In genomic region chr6:16524380-16524707, GRCh38 we compare ENCODE assay signal across 19 cellular contexts.
DNase-seq lines count a peak whose midpoint lies in the region; ATAC-seq, FAIRE-seq and TF ChIP-seq lines count a peak whose summit lies in the region.
"Had no signal": no experiment of that assay in that cellular context is flagged by ENCODE, and none has a peak within 500 bp of the region (broad histone marks: within the 10 kb centered on the region; RNA-seq: fewer than 3 reads in every experiment).

No MANE protein-coding gene starts in this region.

- no peak overlapping the region for H2AFZ ChIP-seq in smooth muscle cell (ENCODE audit: low read depth)
- H2AFZ ChIP-seq: PC-9 had no signal

- peaks cover 8% of the 10 kb centered on the region for H3K4me1 Mint-ChIP-seq in activated naive CD4-positive, alpha-beta T cell treated with anti-CD3 and anti-CD28 coated beads for 36 hours (ENCODE audit: low read depth)
- peaks cover 37% of the 10 kb centered on the region for H3K4me1 Mint-ChIP-seq in central memory CD8-positive, alpha-beta T cell

- H3K36me3 ChIP-seq in smooth muscle cell (ENCODE audit: low read depth) (peaks cover 4% of the 10 kb centered on the region), aorta (ENCODE audit: control insufficient read depth in 1 of 2, insufficient read depth in 2 of 2, low read length in 1 of 2) (no peaks in the 10 kb centered on the region)

- H3K4me3 Mint-ChIP-seq in activated naive CD4-positive, alpha-beta T cell treated with anti-CD3 and anti-CD28 coated beads for 36 hours, result no peak overlapping the region
- no peak overlapping the region for H3K4me3 Mint-ChIP-seq in central memory CD8-positive, alpha-beta T cell
- H3K4me3 Mint-ChIP-seq: stimulated activated memory B cell treated with anti-CD40 and anti-IgM and Interleukin-4, amounts not matched to agents 10 μg/mL and 1 μg/mL and 100 μg/mL, for 72 hours; T-cell had no signal

- no peaks in the 10 kb centered on the region for H3K27me3 ChIP-seq in smooth muscle cell (ENCODE audit: low read depth)
- no peaks in the 10 kb centered on the region for H3K27me3 ChIP-seq in aorta (ENCODE audit: control insufficient read depth in 1 of 2, insufficient read depth in 2 of 2, low read length in 1 of 2)
- H3K27me3 ChIP-seq: adrenal gland had no signal

- no peak for FAIRE-seq in HTR-8/SVneo (lab: Jason Lieb, UNC)
- FAIRE-seq: frontal cortex, GM12878 had no signal

- H3K36me3 Mint-ChIP-seq in activated naive CD4-positive, alpha-beta T cell treated with anti-CD3 and anti-CD28 coated beads for 36 hours (ENCODE audit: low read depth), result peaks cover 6% of the 10 kb centered on the region
- H3K36me3 Mint-ChIP-seq in central memory CD8-positive, alpha-beta T cell (ENCODE audit: insufficient read depth), result peaks cover 25% of the 10 kb centered on the region

- H3K27ac ChIP-seq in smooth muscle cell (ENCODE audit: low read depth) (peak overlapping the region; percentile 96), aorta (ENCODE audit: low read depth in 1 of 2, low read length in 2 of 2) (no peak overlapping the region)
- H3K27ac ChIP-seq: adrenal gland, PC-9 had no signal

- WGBS in smooth muscle cell (ENCODE audit: low lambda C conversion rate), result 22% methylated on average over 8 of the region's 8 CpGs
- WGBS in aorta, 2 donors, result 85 to 86% methylated on average over 8 of the region's 8 CpGs

- no peak overlapping the region for H3K4me3 ChIP-seq in smooth muscle cell
- no peak overlapping the region for H3K4me3 ChIP-seq in aorta (ENCODE audit: low read length in 2 of 2)
- H3K4me3 ChIP-seq: adrenal gland, GM12878, mucosa of descending colon, PC-9 had no signal

- H3K4me1 ChIP-seq in smooth muscle cell (ENCODE audit: low read depth) (peaks cover 2% of the 10 kb centered on the region), aorta (ENCODE audit: control insufficient read depth in 1 of 2, insufficient read depth in 2 of 2, low read length in 2 of 2) (peaks cover 0 to 2% of the 10 kb centered on the region in 2 donors)
- H3K4me1 ChIP-seq: adrenal gland had no signal

- peaks cover 18% of the 10 kb centered on the region for H3F3A ChIP-seq in smooth muscle cell (ENCODE audit: low read depth)

- no peaks in the 10 kb centered on the region for H3K27me3 Mint-ChIP-seq in activated naive CD4-positive, alpha-beta T cell treated with anti-CD3 and anti-CD28 coated beads for 36 hours (ENCODE audit: low read depth)
- no peaks in the 10 kb centered on the region for H3K27me3 Mint-ChIP-seq in central memory CD8-positive, alpha-beta T cell
- H3K27me3 Mint-ChIP-seq: stimulated activated memory B cell treated with anti-CD40 and anti-IgM and Interleukin-4, amounts not matched to agents 10 μg/mL and 1 μg/mL and 100 μg/mL, for 72 hours; T-cell had no signal

- H3K9me3 Mint-ChIP-seq in activated naive CD4-positive, alpha-beta T cell treated with anti-CD3 and anti-CD28 coated beads for 36 hours, result no peaks in the 10 kb centered on the region
- no peaks in the 10 kb centered on the region for H3K9me3 Mint-ChIP-seq in central memory CD8-positive, alpha-beta T cell

- CTCF ChIA-PET in activated naive CD4-positive, alpha-beta T cell treated with anti-CD3 and anti-CD28 coated beads for 36 hours (lab: Charles Lee), result interaction anchor here (0.9 to 1.4 kb wide), 3 partner anchors 13 to 542 kb away, joined by 3 to 4 read pairs (median 3); no protein-coding TSS in a partner anchor

- H3K9ac ChIP-seq in smooth muscle cell (ENCODE audit: low read depth), result peak overlapping the region; percentile 86

- TF ChIP-seq CTCF in smooth muscle cell (IDR thresholded peaks at IDR 0.05; ENCODE audit: borderline replicate concordance, insufficient read depth, poor library complexity, severe bottlenecking), result no peak

- peak overlapping the region; percentile 55 for H3K4me2 ChIP-seq in smooth muscle cell
- H3K4me2 ChIP-seq: PC-9 had no signal

- peak; percentile 25 for DNase-seq in activated naive CD4-positive, alpha-beta T cell treated with anti-CD3 and anti-CD28 coated beads for 36 hours
- no peak for DNase-seq in activated naive CD4-positive, alpha-beta T cell (lab: John Stamatoyannopoulos, UW)
- DNase-seq in MV-4-11 (lab: John Stamatoyannopoulos, UW), result peak; percentile 42
- no peak for DNase-seq in central memory CD8-positive, alpha-beta T cell (ENCODE audit: low spot score in 2 of 2)
- no peak for DNase-seq in smooth muscle cell (lab: John Stamatoyannopoulos, UW; ENCODE audit: unreplicated experiment)
- no peak for DNase-seq in HTR-8/SVneo (ENCODE audit: insufficient read length, low spot score)
- no peak for DNase-seq in aorta
- DNase-seq: adrenal gland; AML-193; GOT3; mucosa of descending colon; NCI-H1417; PC-9; stimulated activated CD4-positive, alpha-beta T cell treated with anti-CD3 and anti-CD28 coated beads, Interleukin-2, amount 100 ng/mL, for 24 hours; T-cell had no signal

- peaks cover 6% of the 10 kb centered on the region for H3K79me2 ChIP-seq in smooth muscle cell (ENCODE audit: low read depth)

- no peak overlapping the region for H3K27ac Mint-ChIP-seq in activated naive CD4-positive, alpha-beta T cell treated with anti-CD3 and anti-CD28 coated beads for 36 hours
- H3K27ac Mint-ChIP-seq in central memory CD8-positive, alpha-beta T cell (ENCODE audit: low read depth), result peak overlapping the region; percentile 38
- H3K27ac Mint-ChIP-seq: stimulated activated memory B cell treated with anti-CD40 and anti-IgM and Interleukin-4, amounts not matched to agents 10 μg/mL and 1 μg/mL and 100 μg/mL, for 72 hours; T-cell had no signal

- H3K9me3 ChIP-seq in smooth muscle cell (replicated peaks; ENCODE audit: low read depth) (no peaks in the 10 kb centered on the region), aorta (ENCODE audit: control insufficient read depth, low read length) (no peaks in the 10 kb centered on the region)
- H3K9me3 ChIP-seq: adrenal gland, mucosa of descending colon had no signal

- intact Hi-C loops in activated naive CD4-positive, alpha-beta T cell treated with anti-CD3 and anti-CD28 coated beads for 36 hours (cut with micrococcal nuclease), result no loop called here
- intact Hi-C loops in aorta (cut with DNase I), result no loop called here

- ATAC-seq in central memory CD8-positive, alpha-beta T cell (replicated peaks; ENCODE audit: extremely low read depth, poor library complexity, severe bottlenecking), result no peak
- no peak for ATAC-seq in HG02610 (IDR thresholded peaks at IDR 0.05; ENCODE audit: unreplicated experiment)
- no peak for ATAC-seq in aorta (ENCODE audit: low FRiP score)
- ATAC-seq: GM12878; mucosa of descending colon; stimulated activated memory B cell treated with anti-CD40 and anti-IgM and Interleukin-4, amounts not matched to agents 10 μg/mL and 1 μg/mL and 100 μg/mL, for 72 hours had no signal

- H4K20me1 ChIP-seq in smooth muscle cell (ENCODE audit: low read depth), result peaks cover 54% of the 10 kb centered on the region

Comparison
In these comparisons a context has a peak if more than half of its experiments do, and no peak if none do; other contexts are left out.
1. DNase-seq: peak in activated naive CD4-positive, alpha-beta T cell treated with anti-CD3 and anti-CD28 coated beads for 36 hours (single experiment) and MV-4-11 (single experiment); none in activated naive CD4-positive, alpha-beta T cell (0 of 4), central memory CD8-positive, alpha-beta T cell (0 of 2), smooth muscle cell (single experiment), HTR-8/SVneo (single experiment) and aorta (0 of 2).